19 cellular contexts compared by ENCODE assay signal in genomic region chr11:2576536-2576935, GRCh38.
A peak's percentile ranks its signal among the peaks of the same experiment; 100 is the strongest.
DNase-seq lines count a peak whose midpoint lies in the region; ATAC-seq and TF ChIP-seq lines count a peak whose summit lies in the region.
"Had no signal": no experiment of that assay in that cellular context is flagged by ENCODE, and none has a peak within 500 bp of the region (broad histone marks: within the 10 kb centered on the region; RNA-seq: fewer than 3 reads in every experiment).

No MANE protein-coding gene starts in this region.

- H3K9me3 ChIP-seq in right atrium auricular region (no peaks in the 10 kb centered on the region), lower lobe of right lung (no peaks in the 10 kb centered on the region), spleen (no peaks in the 10 kb centered on the region)
- H3K9me3 ChIP-seq: BLaER1 treated with 17β-estradiol and CSF1 and Interleukin-3, amounts not matched to agents 10 nM and 100 nM; neutrophil had no signal

- DNase-seq in Right ventricle myocardium inferior (ENCODE audit: missing footprints) (peak; percentile 30), right atrium auricular region (ENCODE audit: low spot score) (no peak), lower lobe of right lung (peak; percentile 20), spleen (peak; percentile 66), NCI-H226 (no peak), NK-92 (lab: John Stamatoyannopoulos, UW; ENCODE audit: unreplicated experiment) (no peak)
- DNase-seq in effector CD4-positive, alpha-beta T cell = peak; percentile 0
- DNase-seq: activated naive CD8-positive, alpha-beta T cell treated with anti-CD3 and anti-CD28 coated beads, Interleukin-2, amount 50 U/mL, for 24 hours; NCI-H1092; NCI-H2029; NCI-H2227 treated with DMSO at 0.1 percent for 48 hours; NCI-H774; retina; SHP77 treated with DMSO at 0.1 percent for 48 hours; substantia nigra had no signal

- 84 to 92% (median 89%) methylated on average over 15 of the region's 15 CpGs for WGBS in spleen, 5 donors

- TF ChIP-seq CTCF in right atrium auricular region (IDR thresholded peaks at IDR 0.05) (no peak), lower lobe of right lung (IDR thresholded peaks at IDR 0.05) (no peak), spleen (IDR thresholded peaks at IDR 0.05 in 8 of 11, conservative IDR thresholded peaks at IDR 0.05 in 3 of 11) (no peak)

- H3K36me3 ChIP-seq in right atrium auricular region = no peaks in the 10 kb centered on the region
- H3K36me3 ChIP-seq in lower lobe of right lung = no peaks in the 10 kb centered on the region
- peaks cover 0 to 52% (median 4%) of the 10 kb centered on the region in 6 donors for H3K36me3 ChIP-seq in spleen

- TF ChIP-seq POLR2A in spleen (IDR thresholded peaks at IDR 0.05) = no peak

- no peaks in the 10 kb centered on the region for H3K27me3 ChIP-seq in right atrium auricular region
- no peaks in the 10 kb centered on the region for H3K27me3 ChIP-seq in lower lobe of right lung (ENCODE audit: low read depth)
- no peaks in the 10 kb centered on the region for H3K27me3 ChIP-seq in spleen (replicated peaks in 1 of 7)
- H3K27me3 ChIP-seq: BLaER1 treated with 17β-estradiol and CSF1 and Interleukin-3, amounts not matched to agents 10 nM and 100 nM; neutrophil had no signal

- ATAC-seq in Right ventricle myocardium inferior = no peak
- ATAC-seq in lower lobe of right lung = no peak
- no peak for ATAC-seq in GM18870 (IDR thresholded peaks at IDR 0.05; ENCODE audit: unreplicated experiment)
- ATAC-seq: activated naive CD8-positive, alpha-beta T cell treated with anti-CD3 and anti-CD28 coated beads, Interleukin-2, amount 50 U/mL, for 24 hours had no signal

- intact Hi-C loops in Right ventricle myocardium inferior (cut with DNase I) (no loop called here), lower lobe of right lung (cut with DNase I) (no loop called here), spleen (cut with DNase I; ENCODE audit: low total_unique reads) (no loop called here)

- H3K4me3 ChIP-seq in right atrium auricular region (no peak overlapping the region), lower lobe of right lung (no peak overlapping the region), spleen (no peak overlapping the region)
- H3K4me3 ChIP-seq: BLaER1 treated with 17β-estradiol and CSF1 and Interleukin-3, amounts not matched to agents 10 nM and 100 nM; coronary artery had no signal

- peaks cover 0 to 14% of the 10 kb centered on the region in 2 donors for H3K4me1 ChIP-seq in right atrium auricular region
- no peaks in the 10 kb centered on the region for H3K4me1 ChIP-seq in lower lobe of right lung
- no peaks in the 10 kb centered on the region for H3K4me1 ChIP-seq in spleen

- H3K27ac ChIP-seq in right atrium auricular region (no peak overlapping the region), lower lobe of right lung (no peak overlapping the region), spleen (no peak overlapping the region)
- H3K27ac ChIP-seq: coronary artery, neutrophil had no signal

Comparison
In these comparisons a context has a peak if more than half of its experiments do, and no peak if none do; other contexts are left out.
1. DNase-seq: peak in Right ventricle myocardium inferior (single experiment), effector CD4-positive, alpha-beta T cell (single experiment), lower lobe of right lung (single experiment) and spleen (single experiment); none in right atrium auricular region (single experiment), NCI-H226 (single experiment) and NK-92 (single experiment).